ENCODE assay signal across 2 cellular contexts in genomic region chr11:113763040-113763439, GRCh38. TPM values are rescaled to one million over a fixed set of nuclear protein-coding genes. Genes with fewer than 3 reads are reported as not detected.
"Had no signal": no experiment of that assay in that cellular context is flagged by ENCODE, and none has a peak within 500 bp of the region (broad histone marks: within the 10 kb centered on the region; RNA-seq: fewer than 3 reads in every experiment).

No MANE protein-coding gene starts in this region.

RNA-seq across cellular contexts. Expression of gene CLDN25, which starts 16.6 kb away (rescaled TPM):
- total RNA-seq: G401, GM12878 had no signal
- polyA plus RNA-seq: GM12878 had no signal

RNA-seq across cellular contexts. Expression of gene TMPRSS5, which starts 56.9 kb away (rescaled TPM):
- total RNA-seq: G401 had no signal
